Comparison of ENCODE assay signal across 9 cellular contexts in the genomic region with DNA sequence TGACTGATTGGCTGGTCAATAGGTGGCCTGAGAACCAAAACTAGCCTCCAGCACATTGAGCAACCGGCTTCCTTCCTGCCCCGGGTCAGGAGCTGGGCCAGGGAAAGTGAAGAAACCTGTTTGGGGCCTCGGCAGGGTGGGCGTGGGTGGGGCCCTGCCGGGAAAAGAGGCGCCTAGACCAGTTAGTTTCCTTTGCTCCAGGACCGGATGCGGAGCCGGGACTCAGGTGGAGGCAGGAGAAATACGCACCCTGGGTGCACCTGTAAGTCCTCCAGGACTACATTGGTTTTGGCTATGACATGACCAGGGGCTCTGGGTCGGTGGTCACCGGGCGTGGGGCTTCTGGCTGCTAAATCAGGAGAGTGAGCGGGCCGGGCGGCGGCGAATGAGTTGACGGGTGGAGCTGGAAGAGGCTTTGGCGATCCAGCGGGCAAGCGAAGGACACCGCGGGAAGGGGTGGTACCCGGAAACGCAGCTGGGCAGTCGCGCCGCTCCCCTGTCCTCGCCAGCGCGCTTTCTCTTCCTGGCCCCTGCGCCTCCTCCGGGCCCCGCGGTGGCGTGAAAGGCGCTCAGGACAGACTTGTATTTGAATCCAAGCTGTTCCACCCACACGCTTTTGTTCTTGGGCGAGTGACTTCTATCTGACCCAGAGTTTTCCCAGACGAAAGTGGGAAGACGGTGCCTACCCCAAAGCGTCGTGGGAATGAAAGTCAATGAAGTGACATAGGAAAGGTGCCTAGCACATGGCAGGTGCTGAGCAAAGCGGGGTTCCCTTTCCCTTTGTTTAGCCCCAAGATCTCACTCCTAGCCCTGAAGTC. TPM values are rescaled to one million over a fixed set of nuclear protein-coding genes. Genes with fewer than 3 reads are reported as not detected.
DNase-seq lines count a peak whose midpoint lies in the region; ATAC-seq and TF ChIP-seq lines count a peak whose summit lies in the region.
"Had no signal": no experiment of that assay in that cellular context is flagged by ENCODE, and none has a peak within 500 bp of the region (broad histone marks: within the 10 kb centered on the region; RNA-seq: fewer than 3 reads in every experiment).

No MANE protein-coding gene starts in this region.

- no peaks in the 10 kb centered on the region for H3K9me3 Mint-ChIP-seq in activated CD4-positive, alpha-beta T cell treated with anti-CD3 and anti-CD28 coated beads for 36 hours (ENCODE audit: low read depth)
- no peaks in the 10 kb centered on the region for H3K9me3 Mint-ChIP-seq in type B pancreatic cell

- peaks cover 0 to 18% of the 10 kb centered on the region in 2 donors for H3K4me1 ChIP-seq in lung (ENCODE audit: control insufficient read depth in 2 of 2, insufficient read depth in 2 of 2, low read length in 2 of 2)

- H3K4me3 Mint-ChIP-seq in activated CD4-positive, alpha-beta T cell treated with anti-CD3 and anti-CD28 coated beads for 36 hours, result peak overlapping the region; percentile 41
- H3K4me3 Mint-ChIP-seq in type B pancreatic cell, result peak overlapping the region; percentile 91

- H3K9me3 ChIP-seq in lung (ENCODE audit: control insufficient read depth in 2 of 2, insufficient read depth in 1 of 2, low read length in 1 of 2), result no peaks in the 10 kb centered on the region

- no peaks in the 10 kb centered on the region for H3K27me3 ChIP-seq in lung (ENCODE audit: control insufficient read depth, insufficient read depth)

- ATAC-seq in activated CD4-positive, alpha-beta T cell treated with anti-CD3 and anti-CD28 coated beads for 36 hours, result no peak
- ATAC-seq in lung (ENCODE audit: insufficient read depth, low FRiP score) (peak; percentile 45), GM21423 (IDR thresholded peaks at IDR 0.05; ENCODE audit: unreplicated experiment) (no peak)

- no peaks in the 10 kb centered on the region for H3K36me3 Mint-ChIP-seq in activated CD4-positive, alpha-beta T cell treated with anti-CD3 and anti-CD28 coated beads for 36 hours (ENCODE audit: low read depth)
- no peaks in the 10 kb centered on the region for H3K36me3 Mint-ChIP-seq in type B pancreatic cell

- intact Hi-C loops in activated CD4-positive, alpha-beta T cell treated with anti-CD3 and anti-CD28 coated beads for 36 hours (cut with DNase I, micrococcal nuclease), result loop anchor here in 1 of 2 experiments (1.0 kb wide), 3 partner anchors 74 to 114 kb away; a partner anchor contains a TSS

- TF ChIP-seq CTCF in coronary artery (IDR thresholded peaks at IDR 0.05), result no peak
- no peak for TF ChIP-seq CTCF in lung (IDR thresholded peaks at IDR 0.05; ENCODE audit: control extremely low read depth, extremely low read depth)
- no peak for TF ChIP-seq CTCF in type B pancreatic cell (conservative IDR thresholded peaks at IDR 0.05)

- CTCF ChIA-PET in activated CD4-positive, alpha-beta T cell treated with anti-CD3 and anti-CD28 coated beads for 36 hours (lab: Charles Lee), result no interaction called here

- peaks cover 39% of the 10 kb centered on the region for H3K4me1 Mint-ChIP-seq in activated CD4-positive, alpha-beta T cell treated with anti-CD3 and anti-CD28 coated beads for 36 hours
- H3K4me1 Mint-ChIP-seq in type B pancreatic cell (ENCODE audit: unreplicated experiment), result peaks cover 55% of the 10 kb centered on the region

- POLR2A ChIA-PET in activated CD4-positive, alpha-beta T cell treated with anti-CD3 and anti-CD28 coated beads for 36 hours (lab: Charles Lee), result no interaction called here

- no peaks in the 10 kb centered on the region for H3K36me3 ChIP-seq in lung (ENCODE audit: control insufficient read depth in 2 of 2, insufficient read depth in 2 of 2, low read length in 2 of 2)

- DNase-seq in activated CD4-positive, alpha-beta T cell treated with anti-CD3 and anti-CD28 coated beads for 36 hours, result no peak
- DNase-seq in activated CD4-positive, alpha-beta T cell treated with anti-CD3 and anti-CD28 coated beads for 1 hour, result no peak
- peak; percentile 78 for DNase-seq in coronary artery (ENCODE audit: low spot score)
- DNase-seq in lung (ENCODE audit: low spot score), result peak; percentile 77
- DNase-seq in type B pancreatic cell (ENCODE audit: extremely low spot score, unreplicated experiment), result no peak
- DNase-seq in Kasumi-1 (lab: John Stamatoyannopoulos, UW), result no peak
- no peak for DNase-seq in NCI-H510A (lab: John Stamatoyannopoulos, UW)
- DNase-seq: NCI-H1105 treated with DMSO at 0.1 percent for 48 hours had no signal

- H3K4me3 ChIP-seq in coronary artery, result peak overlapping the region; percentile 81
- peak overlapping the region; percentile 8 for H3K4me3 ChIP-seq in lung

- H3K27ac ChIP-seq in coronary artery (peak overlapping the region; percentile 91 to 93), lung (ENCODE audit: low read depth in 1 of 2, low read length in 1 of 2) (peak overlapping the region; percentile 89 to 97)

- 38 to 53% methylated on average over 42 to 45 of the region's 45 CpGs for WGBS in lung, 2 donors

- H3K27ac Mint-ChIP-seq in activated CD4-positive, alpha-beta T cell treated with anti-CD3 and anti-CD28 coated beads for 36 hours, result peak overlapping the region; percentile 37
- H3K27ac Mint-ChIP-seq in type B pancreatic cell, result peak overlapping the region; percentile 98

- H3K27me3 Mint-ChIP-seq in activated CD4-positive, alpha-beta T cell treated with anti-CD3 and anti-CD28 coated beads for 36 hours, result no peaks in the 10 kb centered on the region
- H3K27me3 Mint-ChIP-seq in type B pancreatic cell, result no peaks in the 10 kb centered on the region

RNA-seq across cellular contexts. Expression of a gene that starts 30.6 kb away (rescaled TPM):
- total RNA-seq in activated CD4-positive, alpha-beta T cell treated with anti-CD3 and anti-CD28 coated beads for 36 hours, result 10 to 100 TPM; 24.2 to 25.5 TPM
- total RNA-seq in lung (100 to 1,000 TPM; 144 to 584 TPM), type B pancreatic cell (ENCODE audit: low replicate concordance) (160 and 262 TPM in 2 replicates)
- 100 to 1,000 TPM in 1 of 2 donors, 10 to 100 TPM in 1; 78.1 to 140 TPM for polyA plus RNA-seq in lung

Comparison
In these comparisons a context has a peak if more than half of its experiments do, and no peak if none do; other contexts are left out.
1. DNase-seq: peak in coronary artery (single experiment) and lung (single experiment); none in activated CD4-positive, alpha-beta T cell treated with anti-CD3 and anti-CD28 coated beads for 36 hours (single experiment), activated CD4-positive, alpha-beta T cell treated with anti-CD3 and anti-CD28 coated beads for 1 hour (single experiment), type B pancreatic cell (single experiment), Kasumi-1 (0 of 2) and NCI-H510A (single experiment).